Comparison of ENCODE assay signal across 1 cellular context in genomic region chr2:96116424-96116878, GRCh38.
TF ChIP-seq lines count a peak whose summit lies in the region.

Gene ADRA2B (minus strand): TSS chr2:96116571. CDS start chr2:96116149, 422 bp downstream.

TF ChIP-seq in neural cell, 6 proteins besides CTCF, POLR2A, EP300 and RAD21 (continued from another document):
- no peak for TF ChIP-seq SMC3 (conservative IDR thresholded peaks at IDR 0.05; ENCODE audit: poor library complexity)
- no peak for TF ChIP-seq POLR2AphosphoS5 (IDR thresholded peaks at IDR 0.05)
